Comparison of ENCODE assay signal across 12 cellular contexts in the genomic region with DNA sequence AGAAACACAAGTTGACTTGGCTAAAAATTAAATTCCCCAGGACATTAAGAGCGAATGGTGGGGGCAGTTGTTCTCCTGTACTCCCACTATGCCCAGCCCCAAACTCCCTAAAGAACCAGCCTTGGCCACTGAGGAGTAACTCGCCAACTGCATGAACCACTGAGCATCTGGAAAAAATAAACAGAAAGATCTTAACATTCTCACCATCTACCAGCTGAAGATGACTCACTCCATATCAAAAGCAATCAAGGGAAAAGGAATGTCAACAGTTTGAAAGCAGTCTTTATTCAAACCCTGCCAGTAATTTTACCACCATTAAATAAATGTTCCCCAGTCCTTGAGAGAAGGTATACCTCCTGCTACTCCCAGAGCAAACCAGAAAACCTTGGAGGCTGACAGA. TPM values are rescaled to one million over a fixed set of nuclear protein-coding genes. Genes with fewer than 3 reads are reported as not detected.
DNase-seq lines count a peak whose midpoint lies in the region; FAIRE-seq and TF ChIP-seq lines count a peak whose summit lies in the region.
"Had no signal": no experiment of that assay in that cellular context is flagged by ENCODE, and none has a peak within 500 bp of the region (broad histone marks: within the 10 kb centered on the region; RNA-seq: fewer than 3 reads in every experiment).

No MANE protein-coding gene starts in this region.

- no peak overlapping the region for H3K4me3 ChIP-seq in A673 (ENCODE audit: low read depth, low read length, poor library complexity, severe bottlenecking)
- H3K4me3 ChIP-seq in astrocyte (ENCODE audit: insufficient read depth, low read depth, low read length): peak overlapping the region; percentile 22
- H3K4me3 ChIP-seq in kidney epithelial cell (ENCODE audit: low read depth, low read length): no peak overlapping the region
- H3K4me3 ChIP-seq in tibial nerve: no peak overlapping the region
- no peak overlapping the region for H3K4me3 ChIP-seq in ovary
- no peak overlapping the region for H3K4me3 ChIP-seq in hepatocyte
- H3K4me3 ChIP-seq: BLaER1 had no signal

- H3K27me3 ChIP-seq in A673 (replicated peaks; ENCODE audit: insufficient read depth, low read depth, low read length, poor library complexity) (no peaks in the 10 kb centered on the region), astrocyte (ENCODE audit: insufficient read depth, low read length) (no peaks in the 10 kb centered on the region), kidney epithelial cell (ENCODE audit: control insufficient read depth, insufficient read depth, low read length) (no peaks in the 10 kb centered on the region), tibial nerve (no peaks in the 10 kb centered on the region), ovary (no peaks in the 10 kb centered on the region), hepatocyte (no peaks in the 10 kb centered on the region)
- H3K27me3 ChIP-seq: BLaER1 had no signal

- intact Hi-C loops in A673 (cut with micrococcal nuclease; ENCODE audit: unreplicated experiment) (no loop called here), ovary (cut with DNase I) (no loop called here)

- H3K4me1 ChIP-seq in A673 (ENCODE audit: insufficient read depth, low read length, poor library complexity, severe bottlenecking) (peaks cover 42% of the 10 kb centered on the region), astrocyte (ENCODE audit: insufficient read depth, low read length) (peaks cover 29% of the 10 kb centered on the region), tibial nerve (peaks cover 0 to 46% (median 7%) of the 10 kb centered on the region in 4 donors), ovary (ENCODE audit: insufficient read depth) (no peaks in the 10 kb centered on the region), hepatocyte (ENCODE audit: insufficient read depth) (peaks cover 12% of the 10 kb centered on the region)
- H3K4me1 ChIP-seq: BLaER1 had no signal

- CTCF ChIA-PET in A673 (lab: Charles Lee): interaction anchor here (0.7 kb wide), 1 partner anchor 13 kb away, joined by 7 read pairs; no protein-coding TSS in a partner anchor

- no peak overlapping the region for H3K9ac ChIP-seq in astrocyte (ENCODE audit: low read length)
- H3K9ac ChIP-seq: BLaER1 had no signal

- H3K4me2 ChIP-seq in astrocyte (ENCODE audit: low read length) (peak overlapping the region; percentile 69), hepatocyte (no peak overlapping the region)
- H3K4me2 ChIP-seq: BLaER1 had no signal

- no peak overlapping the region for H3K4me3 Mint-ChIP-seq in astrocyte (ENCODE audit: unreplicated experiment)
- H3K4me3 Mint-ChIP-seq: T-cell had no signal

- TF ChIP-seq CTCF in A673 (conservative IDR thresholded peaks at IDR 0.05; ENCODE audit: low read depth, low read length) (no peak), astrocyte (IDR thresholded peaks at IDR 0.05; ENCODE audit: insufficient read depth, low read depth, low read length) (no peak), kidney epithelial cell (IDR thresholded peaks at IDR 0.05; ENCODE audit: insufficient read depth, low read length, poor library complexity, severe bottlenecking) (no peak), tibial nerve (IDR thresholded peaks at IDR 0.05) (no peak), ovary (IDR thresholded peaks at IDR 0.05) (no peak), hepatocyte (IDR thresholded peaks at IDR 0.05; ENCODE audit: poor library complexity) (no peak)

- peaks cover 3% of the 10 kb centered on the region for H3K36me3 Mint-ChIP-seq in astrocyte (ENCODE audit: low read depth, unreplicated experiment)
- H3K36me3 Mint-ChIP-seq: T-cell had no signal

- H3K9me3 Mint-ChIP-seq in astrocyte (ENCODE audit: unreplicated experiment): peaks cover 1% of the 10 kb centered on the region

- WGBS in tibial nerve, 2 donors: 25 to 40% methylated on average over 2 of the region's 2 CpGs
- WGBS in ovary, 3 donors: 37 to 56% (median 50%) methylated on average over 2 of the region's 2 CpGs
- 47% methylated on average over 2 of the region's 2 CpGs for WGBS in hepatocyte (ENCODE audit: low lambda C conversion rate, missing lambda C conversion rate)

- DNase-seq in A673 (ENCODE audit: low spot score) (peak; percentile 88), HT-29 (ENCODE audit: low spot score) (peak; percentile 75), astrocyte (ENCODE audit: low read depth) (peak; percentile 92), kidney epithelial cell (ENCODE audit: low read depth) (peak; percentile 88), tibial nerve (ENCODE audit: low spot score in 2 of 2) (no peak), ovary (no peak), hepatocyte (ENCODE audit: low spot score) (no peak), activated T-cell treated with anti-CD3 and anti-CD28 coated beads for 4 hours (no peak)
- DNase-seq: effector memory CD4-positive, alpha-beta T cell; NCI-H1436; T-cell had no signal

- H4K20me1 ChIP-seq in astrocyte (ENCODE audit: insufficient read depth, low read length) (no peaks in the 10 kb centered on the region), hepatocyte (ENCODE audit: insufficient read depth, poor library complexity, severe bottlenecking) (no peaks in the 10 kb centered on the region)
- H4K20me1 ChIP-seq: BLaER1 had no signal

- TF ChIP-seq EP300 in tibial nerve (IDR thresholded peaks at IDR 0.05): no peak
- TF ChIP-seq EP300 in ovary (IDR thresholded peaks at IDR 0.05): no peak

- no peaks in the 10 kb centered on the region for H3K36me3 ChIP-seq in A673 (ENCODE audit: insufficient read depth, low read length, poor library complexity, severe bottlenecking)
- H3K36me3 ChIP-seq in astrocyte (ENCODE audit: insufficient read depth, low read length): no peaks in the 10 kb centered on the region
- H3K36me3 ChIP-seq in kidney epithelial cell (ENCODE audit: control insufficient read depth, insufficient read depth, low read length): no peaks in the 10 kb centered on the region
- no peaks in the 10 kb centered on the region for H3K36me3 ChIP-seq in tibial nerve
- H3K36me3 ChIP-seq in ovary: no peaks in the 10 kb centered on the region
- no peaks in the 10 kb centered on the region for H3K36me3 ChIP-seq in hepatocyte (replicated peaks; ENCODE audit: insufficient read depth, low read depth)
- H3K36me3 ChIP-seq: BLaER1 had no signal

- peaks cover 35% of the 10 kb centered on the region for H3K4me1 Mint-ChIP-seq in astrocyte (ENCODE audit: low read depth, unreplicated experiment)
- H3K4me1 Mint-ChIP-seq: T-cell had no signal

- BruUV-seq in A673 (replicated peaks; lab: Mats Ljungman, UMichigan): no TSS peak

- FAIRE-seq in astrocyte (lab: Jason Lieb, UNC): no peak

- POLR2A ChIA-PET in A673 (lab: Charles Lee; ENCODE audit: low non-redundant PET): no interaction called here

- TF ChIP-seq POLR2A in tibial nerve (IDR thresholded peaks at IDR 0.05) (no peak), ovary (IDR thresholded peaks at IDR 0.05) (no peak)

- peak overlapping the region; percentile 13 for H3K27ac Mint-ChIP-seq in astrocyte (ENCODE audit: unreplicated experiment)
- H3K27ac Mint-ChIP-seq: T-cell had no signal

- no peaks in the 10 kb centered on the region for H3K27me3 Mint-ChIP-seq in astrocyte (ENCODE audit: low read depth, unreplicated experiment)

- H3K27ac ChIP-seq in A673 (ENCODE audit: low read depth, low read length, poor library complexity, severe bottlenecking) (peak overlapping the region; percentile 82), astrocyte (ENCODE audit: low read depth, low read length) (peak overlapping the region; percentile 67), tibial nerve (no peak overlapping the region), ovary (no peak overlapping the region), hepatocyte (no peak overlapping the region)
- H3K27ac ChIP-seq: BLaER1 had no signal

- no peak overlapping the region for H2AFZ ChIP-seq in astrocyte (ENCODE audit: low read depth, low read length)
- no peak overlapping the region for H2AFZ ChIP-seq in hepatocyte

- H3K9me3 ChIP-seq in A673 (ENCODE audit: low read depth, low read length, poor library complexity, severe bottlenecking) (no peaks in the 10 kb centered on the region), astrocyte (ENCODE audit: insufficient read depth, low read depth, low read length) (no peaks in the 10 kb centered on the region), tibial nerve (no peaks in the 10 kb centered on the region), ovary (no peaks in the 10 kb centered on the region), hepatocyte (ENCODE audit: low read depth) (no peaks in the 10 kb centered on the region)
- H3K9me3 ChIP-seq: BLaER1 had no signal

- H3K79me2 ChIP-seq in astrocyte (ENCODE audit: insufficient read depth, low read length) (no peaks in the 10 kb centered on the region), hepatocyte (no peaks in the 10 kb centered on the region)

- H3K9me2 ChIP-seq in hepatocyte (replicated peaks; ENCODE audit: insufficient read depth): no peaks in the 10 kb centered on the region

RNA-seq across cellular contexts. Expression of a gene that starts 45.4 kb away (rescaled TPM):
- total RNA-seq in A673 (2021) (21.8 and 26.3 TPM in 2 replicates), astrocyte (3.5 and 4.9 TPM in 2 replicates), kidney epithelial cell (4.2 and 5.3 TPM in 2 replicates), tibial nerve (10 to 100 TPM; 12.9 to 19.3 (median 17.1) TPM), ovary (10 to 100 TPM in 5 of 7 donors, 1 to 10 TPM in 2; 7.8 to 18.4 (median 10.7) TPM), hepatocyte (10.9 and 14.5 TPM in 2 replicates)
- 1.0 and 1.1 TPM in 2 replicates for total RNA-seq in HT-29 (2014; rRNA removed; shearing (Covaris generic))
- polyA plus RNA-seq in ovary (1 to 10 TPM; 2.6 to 6.7 TPM), hepatocyte (7.9 and 9.1 TPM in 2 replicates)

Comparison
In these comparisons a context has a peak if more than half of its experiments do, and no peak if none do; other contexts are left out.
1. DNase-seq: peak in A673 (single experiment), HT-29 (single experiment), astrocyte (single experiment) and kidney epithelial cell (single experiment); none in tibial nerve (0 of 2), ovary (0 of 5), hepatocyte (single experiment) and activated T-cell treated with anti-CD3 and anti-CD28 coated beads for 4 hours (single experiment).
2. H3K27ac ChIP-seq: peak in A673 (single experiment) and astrocyte (single experiment); none in tibial nerve (0 of 4), ovary (0 of 2) and hepatocyte (single experiment).